Comparison of ENCODE assay signal across 19 cellular contexts in the genomic region with DNA sequence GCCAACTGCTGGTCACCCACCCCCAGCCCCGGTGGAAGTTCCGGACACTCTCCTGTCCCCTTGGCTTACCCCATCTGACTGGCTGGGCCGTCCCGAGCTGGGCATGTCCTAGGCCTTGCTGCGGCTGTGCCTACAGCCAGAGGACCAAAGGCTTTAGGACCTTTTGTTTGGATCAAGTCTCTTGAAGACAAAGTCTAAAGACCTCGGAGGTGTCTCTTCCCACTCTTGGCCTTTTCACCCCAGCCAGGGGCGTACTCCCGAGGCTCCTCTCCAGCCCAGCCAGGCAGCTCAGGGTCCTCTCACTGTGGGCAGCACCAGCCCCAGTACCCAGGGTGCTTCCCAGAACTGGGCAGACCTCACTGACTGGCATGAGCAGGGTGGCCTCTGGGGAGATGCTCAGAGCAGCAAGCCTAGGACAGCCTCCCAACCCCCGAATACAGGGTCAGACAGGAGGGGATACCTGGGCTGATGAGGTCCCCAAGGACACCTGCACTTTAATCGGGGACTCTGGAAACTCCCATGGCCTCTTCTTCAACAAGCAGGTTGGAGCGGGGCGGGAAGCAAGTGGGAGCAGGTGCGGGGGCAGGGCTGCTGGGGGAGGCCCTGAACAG. TPM values are rescaled to one million over a fixed set of nuclear protein-coding genes. Genes with fewer than 3 reads are reported as not detected.
A peak's percentile ranks its signal among the peaks of the same experiment; 100 is the strongest.
DNase-seq lines count a peak whose midpoint lies in the region; ATAC-seq and TF ChIP-seq lines count a peak whose summit lies in the region.
"Had no signal": no experiment of that assay in that cellular context is flagged by ENCODE, and none has a peak within 500 bp of the region (broad histone marks: within the 10 kb centered on the region; RNA-seq: fewer than 3 reads in every experiment).

No MANE protein-coding gene starts in this region.

- WGBS in suprapubic skin, result 78% methylated on average over 11 of the region's 13 CpGs

- no peaks in the 10 kb centered on the region for H3K36me3 Mint-ChIP-seq in MCF 10A (ENCODE audit: insufficient read depth, unreplicated experiment)
- H3K36me3 Mint-ChIP-seq in naive B cell, result no peaks in the 10 kb centered on the region
- H3K36me3 Mint-ChIP-seq in endothelial cell (ENCODE audit: low read depth, unreplicated experiment), result peaks cover 8% of the 10 kb centered on the region

- POLR2A ChIA-PET in MCF 10A (lab: Yijun Ruan, JAX), result no interaction called here

- no peak overlapping the region for H3K27ac Mint-ChIP-seq in MCF 10A (ENCODE audit: low read depth, unreplicated experiment)
- peak overlapping the region in 5 of 6 donors; percentile 80 to 95 (median 86) for H3K27ac Mint-ChIP-seq in naive B cell
- H3K27ac Mint-ChIP-seq in endothelial cell (ENCODE audit: unreplicated experiment), result no peak overlapping the region
- H3K27ac Mint-ChIP-seq: activated CD4-positive, alpha-beta T cell treated with anti-CD3 and anti-CD28 coated beads for 36 hours had no signal

- TF ChIP-seq EP300 in suprapubic skin (IDR thresholded peaks at IDR 0.05), result no peak

- BruUV-seq in MCF 10A (replicated peaks; lab: Mats Ljungman, UMichigan), result no TSS peak

- H3K9me3 ChIP-seq in breast epithelium, result no peaks in the 10 kb centered on the region
- H3K9me3 ChIP-seq in ascending aorta, result no peaks in the 10 kb centered on the region
- H3K9me3 ChIP-seq in suprapubic skin, result no peaks in the 10 kb centered on the region
- H3K9me3 ChIP-seq: colonic mucosa, MG63, upper lobe of right lung had no signal

- H3K36me3 ChIP-seq in breast epithelium, result no peaks in the 10 kb centered on the region
- no peaks in the 10 kb centered on the region for H3K36me3 ChIP-seq in ascending aorta
- H3K36me3 ChIP-seq in suprapubic skin, result no peaks in the 10 kb centered on the region
- H3K36me3 ChIP-seq: colonic mucosa, upper lobe of right lung had no signal

- TF ChIP-seq POLR2A in breast epithelium (IDR thresholded peaks at IDR 0.05) (no peak), suprapubic skin (IDR thresholded peaks at IDR 0.05) (no peak)

- H3K27me3 ChIP-seq in breast epithelium, result no peaks in the 10 kb centered on the region
- H3K27me3 ChIP-seq in ascending aorta, result no peaks in the 10 kb centered on the region
- no peaks in the 10 kb centered on the region for H3K27me3 ChIP-seq in suprapubic skin
- H3K27me3 ChIP-seq: colonic mucosa, MG63, upper lobe of right lung had no signal

- H3K9me3 Mint-ChIP-seq in MCF 10A (ENCODE audit: unreplicated experiment) (peaks cover 12% of the 10 kb centered on the region), naive B cell (peaks cover 0 to 9% (median 0%) of the 10 kb centered on the region in 7 donors), endothelial cell (ENCODE audit: unreplicated experiment) (no peaks in the 10 kb centered on the region)

- ATAC-seq in naive B cell (ENCODE audit: low read depth in 2 of 2), result no peak
- ATAC-seq: activated CD4-positive, alpha-beta T cell treated with anti-CD3 and anti-CD28 coated beads for 36 hours; upper lobe of right lung had no signal

- H3K4me3 ChIP-seq in breast epithelium (no peak overlapping the region), ascending aorta (no peak overlapping the region), suprapubic skin (no peak overlapping the region)
- H3K4me3 ChIP-seq: colonic mucosa, MG63, upper lobe of right lung had no signal

- H3K4me1 ChIP-seq in breast epithelium, result peaks cover 10 to 11% of the 10 kb centered on the region in 2 donors
- peaks cover 3 to 23% of the 10 kb centered on the region in 2 donors for H3K4me1 ChIP-seq in ascending aorta
- H3K4me1 ChIP-seq in suprapubic skin, result peaks cover 41% of the 10 kb centered on the region

- DNase-seq in breast epithelium (ENCODE audit: low spot score in 2 of 2) (no peak), MCF 10A (ENCODE audit: unreplicated experiment) (no peak), ascending aorta (ENCODE audit: low spot score in 2 of 2) (no peak), naive B cell (no peak), suprapubic skin (ENCODE audit: low spot score in 2 of 2) (no peak), midbrain (lab: John Stamatoyannopoulos, UW) (no peak), iPS-NIHi11 (ENCODE audit: low spot score) (no peak), endothelial cell (ENCODE audit: low spot score) (no peak)
- DNase-seq: activated CD4-positive, alpha-beta T cell treated with anti-CD3 and anti-CD28 coated beads for 36 hours; Calu3; colonic mucosa; kidney glomerular epithelial cell; MG63; NCI-H1930; NCI-H82; retina; stimulated activated CD4-positive, alpha-beta T cell treated with anti-CD3 and anti-CD28 coated beads, Interleukin-2, amount 100 ng/mL, for 24 hours; stimulated activated CD8-positive, alpha-beta memory T cell treated with anti-CD3 and anti-CD28 coated beads, Interleukin-4, amount 100 ng/mL, for 48 hours had no signal

- no peaks in the 10 kb centered on the region for H3K27me3 Mint-ChIP-seq in MCF 10A (ENCODE audit: insufficient read depth, unreplicated experiment)
- no peaks in the 10 kb centered on the region for H3K27me3 Mint-ChIP-seq in naive B cell
- peaks cover 9% of the 10 kb centered on the region for H3K27me3 Mint-ChIP-seq in endothelial cell (ENCODE audit: unreplicated experiment)
- H3K27me3 Mint-ChIP-seq: activated CD4-positive, alpha-beta T cell treated with anti-CD3 and anti-CD28 coated beads for 36 hours had no signal

- peak overlapping the region; percentile 96 to 97 for H3K27ac ChIP-seq in breast epithelium
- peak overlapping the region; percentile 22 to 40 for H3K27ac ChIP-seq in ascending aorta
- H3K27ac ChIP-seq in suprapubic skin, result peak overlapping the region; percentile 98
- H3K27ac ChIP-seq: colonic mucosa had no signal

- CTCF ChIA-PET in MCF 10A (lab: Yijun Ruan, JAX), result interaction anchor here (1.2 to 1.3 kb wide), 2 partner anchors 61 to 65 kb away, joined by 5 read pairs; no protein-coding TSS in a partner anchor

- intact Hi-C loops in breast epithelium (cut with DNase I; ENCODE audit: low total_unique reads), result loop anchor here (5.0 kb wide), 1 partner anchor 53 kb away; no protein-coding TSS in a partner anchor
- intact Hi-C loops in MCF 10A (cut with micrococcal nuclease), result no loop called here
- intact Hi-C loops in ascending aorta (cut with DNase I), result no loop called here

- H3K4me3 Mint-ChIP-seq in MCF 10A (ENCODE audit: unreplicated experiment) (no peak overlapping the region), naive B cell (peak overlapping the region; percentile 25 to 86 (median 72)), endothelial cell (ENCODE audit: unreplicated experiment) (no peak overlapping the region)

- TF ChIP-seq CTCF in breast epithelium (IDR thresholded peaks at IDR 0.05), result no peak
- no peak for TF ChIP-seq CTCF in MCF 10A (IDR thresholded peaks at IDR 0.05; ENCODE audit: unreplicated experiment)
- TF ChIP-seq CTCF in ascending aorta (IDR thresholded peaks at IDR 0.05), result no peak
- no peak for TF ChIP-seq CTCF in suprapubic skin (IDR thresholded peaks at IDR 0.05)
- TF ChIP-seq CTCF in endothelial cell (IDR thresholded peaks at IDR 0.05; ENCODE audit: unreplicated experiment), result no peak

- H3K4me1 Mint-ChIP-seq in MCF 10A (ENCODE audit: insufficient read depth, unreplicated experiment), result peaks cover 11% of the 10 kb centered on the region
- peaks cover 36 to 54% (median 48%) of the 10 kb centered on the region in 3 donors for H3K4me1 Mint-ChIP-seq in naive B cell
- peaks cover 7% of the 10 kb centered on the region for H3K4me1 Mint-ChIP-seq in endothelial cell (ENCODE audit: unreplicated experiment)

RNA-seq across cellular contexts. Expression of a gene that starts 2.7 kb away (rescaled TPM):
- total RNA-seq in breast epithelium (10 to 100 TPM; 10.7 to 15.5 (median 13.4) TPM), MCF 10A (2022) (10.0 and 13.0 TPM in 2 replicates), ascending aorta (24.4 TPM), suprapubic skin (10 to 100 TPM; 15.2 to 19.4 (median 18.3) TPM), endothelial cell (ENCODE audit: unreplicated experiment) (7.6 TPM)
- polyA plus RNA-seq in naive B cell (ENCODE audit: low read depth in 6 of 6), result 10 to 100 TPM in 1 of 6 donors, 1 to 10 TPM in 5; 3.3 to 10.3 (median 6.2) TPM

Comparison
In these comparisons a context has a peak if more than half of its experiments do, and no peak if none do; other contexts are left out.
1. H3K27ac ChIP-seq: peak in every context shown above with its lines; median percentile 98 in suprapubic skin; 96 in breast epithelium; 31 in ascending aorta.
2. H3K27ac Mint-ChIP-seq: peak in naive B cell (5 of 6); none in MCF 10A (single experiment) and endothelial cell (single experiment).
3. H3K4me3 Mint-ChIP-seq: peak in naive B cell (8 of 8); none in MCF 10A (single experiment) and endothelial cell (single experiment).